In genomic region chr9:127161081-127161621, GRCh38 we compare ENCODE assay signal across 23 cellular contexts. TPM values are rescaled to one million over a fixed set of nuclear protein-coding genes. Genes with fewer than 3 reads are reported as not detected.
DNase-seq lines count a peak whose midpoint lies in the region; ATAC-seq, FAIRE-seq and TF ChIP-seq lines count a peak whose summit lies in the region.
"Had no signal": no experiment of that assay in that cellular context is flagged by ENCODE, and none has a peak within 500 bp of the region (broad histone marks: within the 10 kb centered on the region; RNA-seq: fewer than 3 reads in every experiment).

No MANE protein-coding gene starts in this region.

- H3K79me1 ChIP-seq in H9 (ENCODE audit: insufficient read depth, low read depth, low read length, poor library complexity, severe bottlenecking): no peaks in the 10 kb centered on the region

- H3K9me3 ChIP-seq in H9 (ENCODE audit: control insufficient read depth, low read depth, low read length): no peaks in the 10 kb centered on the region
- H3K9me3 ChIP-seq in kidney (ENCODE audit: control insufficient read depth in 1 of 2, low read length in 2 of 2): no peaks in the 10 kb centered on the region
- no peaks in the 10 kb centered on the region for H3K9me3 ChIP-seq in PC-3 (ENCODE audit: low read length)
- H3K9me3 ChIP-seq: HAP-1, neutrophil, suprapubic skin had no signal

- H3K9me2 ChIP-seq in PC-3 (replicated peaks; ENCODE audit: low read length): no peaks in the 10 kb centered on the region

- no peak overlapping the region for H2BK5ac ChIP-seq in H9 (ENCODE audit: insufficient read length, low read length)

- no peak overlapping the region for H3K4ac ChIP-seq in H9 (ENCODE audit: low read depth, low read length)

- no peak overlapping the region for H2AK5ac ChIP-seq in H9 (ENCODE audit: insufficient read length, low read length)

- H2BK120ac ChIP-seq in H9 (ENCODE audit: low read depth, low read length, poor library complexity, severe bottlenecking): no peak overlapping the region

- H3K4me2 ChIP-seq in H9 (ENCODE audit: insufficient read depth, insufficient read length, low read length): no peak overlapping the region
- H3K4me2 ChIP-seq in PC-3 (ENCODE audit: low read length): no peak overlapping the region

- no peak overlapping the region for H3T11ph ChIP-seq in H9 (ENCODE audit: low read length)

- H2BK12ac ChIP-seq in H9 (ENCODE audit: insufficient read length, low read depth, low read length): no peak overlapping the region

- peaks cover 19 to 20% of the 10 kb centered on the region in 2 experiments for H3K4me1 Mint-ChIP-seq in H9
- peaks cover 23% of the 10 kb centered on the region for H3K4me1 Mint-ChIP-seq in activated CD4-positive, alpha-beta memory T cell treated with anti-CD3 and anti-CD28 coated beads for 36 hours (ENCODE audit: low read depth)
- peaks cover 29% of the 10 kb centered on the region for H3K4me1 Mint-ChIP-seq in stimulated activated memory B cell treated with anti-CD40 and anti-IgM and Interleukin-4, amounts not matched to agents 10 μg/mL and 1 μg/mL and 100 μg/mL, for 72 hours

- BruUV-seq in PC-3 (replicated peaks; lab: Mats Ljungman, UMichigan): no TSS peak

- H2BK20ac ChIP-seq in H9 (ENCODE audit: low read depth, low read length, poor library complexity, severe bottlenecking): no peak overlapping the region

- DNase-seq in H9 (peak; percentile 18), kidney (peak; percentile 58), PC-3 (no peak), germinal center (ENCODE audit: low spot score) (no peak), NCI-H446 treated with DMSO at 0.1 percent for 48 hours (lab: John Stamatoyannopoulos, UW) (no peak), left cardiac atrium (no peak)
- peak; percentile 4 for DNase-seq in activated CD4-positive, alpha-beta memory T cell treated with anti-CD3 and anti-CD28 coated beads for 36 hours
- DNase-seq: activated naive CD4-positive, alpha-beta T cell; amygdala; NCI-H1092; NCI-H2029 treated with DMSO at 0.1 percent for 48 hours; NCI-H2227 treated with DMSO at 0.1 percent for 48 hours; NCI-H748 treated with DMSO at 0.1 percent for 48 hours; small intestine; WERI-Rb-1 had no signal

- H3K4me3 ChIP-seq in kidney (ENCODE audit: low read length in 2 of 2): no peak overlapping the region
- H3K4me3 ChIP-seq in PC-3 (ENCODE audit: low read length): no peak overlapping the region
- H3K4me3 ChIP-seq: cardiac muscle cell, HAP-1, suprapubic skin had no signal

- ATAC-seq in stimulated activated memory B cell treated with anti-CD40 and anti-IgM and Interleukin-4, amounts not matched to agents 10 μg/mL and 1 μg/mL and 100 μg/mL, for 72 hours: no peak
- no peak for ATAC-seq in PC-3
- no peak for ATAC-seq in left cardiac atrium

- POLR2A ChIA-PET in activated CD4-positive, alpha-beta memory T cell treated with anti-CD3 and anti-CD28 coated beads for 36 hours (lab: Charles Lee): no interaction called here
- POLR2A ChIA-PET in PC-3 (lab: Charles Lee; ENCODE audit: unreplicated experiment): no interaction called here

- H3K23me2 ChIP-seq in H9 (ENCODE audit: insufficient read length, low read depth, low read length, poor library complexity, severe bottlenecking): no peaks in the 10 kb centered on the region

- no peak overlapping the region for H3K56ac ChIP-seq in H9 (ENCODE audit: insufficient read length, low read depth, low read length)

- no peak overlapping the region for H4K5ac ChIP-seq in H9 (ENCODE audit: insufficient read length, low read depth, low read length)

- no peak overlapping the region for H3K23ac ChIP-seq in H9 (ENCODE audit: insufficient read length, low read depth, low read length)

- TF ChIP-seq CTCF in H9 (conservative IDR thresholded peaks at IDR 0.05): no peak
- no peak for TF ChIP-seq CTCF in kidney (IDR thresholded peaks at IDR 0.05; ENCODE audit: borderline replicate concordance, extremely low read depth, insufficient read depth)
- TF ChIP-seq CTCF in PC-3 (conservative IDR thresholded peaks at IDR 0.05; ENCODE audit: low read depth, low read length): no peak

- no peak overlapping the region for H4K8ac ChIP-seq in H9 (replicated peaks; ENCODE audit: insufficient read length, low read depth, low read length)

- H3K4me3 Mint-ChIP-seq in H9: no peak overlapping the region
- H3K4me3 Mint-ChIP-seq in activated CD4-positive, alpha-beta memory T cell treated with anti-CD3 and anti-CD28 coated beads for 36 hours: no peak overlapping the region
- no peak overlapping the region for H3K4me3 Mint-ChIP-seq in stimulated activated memory B cell treated with anti-CD40 and anti-IgM and Interleukin-4, amounts not matched to agents 10 μg/mL and 1 μg/mL and 100 μg/mL, for 72 hours

- peaks cover 2% of the 10 kb centered on the region; the same call in 1 of the 2 replicates for H3K4me1 ChIP-seq in H9 (ENCODE audit: insufficient read depth, low read length)
- H3K4me1 ChIP-seq in kidney (ENCODE audit: control insufficient read depth in 1 of 2, insufficient read depth in 1 of 2, low read depth in 1 of 2, low read length in 2 of 2): peaks cover 6 to 13% of the 10 kb centered on the region in 2 donors
- peaks cover 6% of the 10 kb centered on the region; the same call in 1 of the 2 replicates for H3K4me1 ChIP-seq in PC-3 (ENCODE audit: insufficient read depth, low read length)
- H3K4me1 ChIP-seq: HAP-1 had no signal

- no peaks in the 10 kb centered on the region for H3K27me3 ChIP-seq in H9 (ENCODE audit: insufficient read depth, low read length)
- no peaks in the 10 kb centered on the region for H3K27me3 ChIP-seq in PC-3 (ENCODE audit: low read length)
- H3K27me3 ChIP-seq: cardiac muscle cell, suprapubic skin had no signal

- WGBS in H9 (ENCODE audit: extremely low coverage, insufficient read length, low lambda C conversion rate): no CpG with 5 or more reads among the region's 9 CpGs

- no peaks in the 10 kb centered on the region for H3K36me3 ChIP-seq in kidney (ENCODE audit: control insufficient read depth in 1 of 2, insufficient read depth in 2 of 2, low read length in 2 of 2)
- no peaks in the 10 kb centered on the region for H3K36me3 ChIP-seq in PC-3 (ENCODE audit: low read depth, low read length)
- H3K36me3 ChIP-seq: cardiac muscle cell, HAP-1, neutrophil, suprapubic skin, WERI-Rb-1 had no signal

- H3K36me3 Mint-ChIP-seq in H9 (ENCODE audit: insufficient read depth in 1 of 3, low read depth in 3 of 3): no peaks in the 10 kb centered on the region
- no peaks in the 10 kb centered on the region for H3K36me3 Mint-ChIP-seq in activated CD4-positive, alpha-beta memory T cell treated with anti-CD3 and anti-CD28 coated beads for 36 hours
- no peaks in the 10 kb centered on the region for H3K36me3 Mint-ChIP-seq in stimulated activated memory B cell treated with anti-CD40 and anti-IgM and Interleukin-4, amounts not matched to agents 10 μg/mL and 1 μg/mL and 100 μg/mL, for 72 hours

- no peaks in the 10 kb centered on the region for H3F3A ChIP-seq in PC-3 (ENCODE audit: low read length, unreplicated experiment)

- intact Hi-C loops in activated CD4-positive, alpha-beta memory T cell treated with anti-CD3 and anti-CD28 coated beads for 36 hours (cut with micrococcal nuclease): no loop called here
- intact Hi-C loops in kidney (cut with DNase I): no loop called here
- intact Hi-C loops in PC-3 (cut with micrococcal nuclease): no loop called here
- intact Hi-C loops in left cardiac atrium (cut with DNase I): no loop called here

- H3K27me3 Mint-ChIP-seq in H9 (ENCODE audit: low read depth): no peaks in the 10 kb centered on the region
- peaks cover 1% of the 10 kb centered on the region for H3K27me3 Mint-ChIP-seq in activated CD4-positive, alpha-beta memory T cell treated with anti-CD3 and anti-CD28 coated beads for 36 hours
- no peaks in the 10 kb centered on the region for H3K27me3 Mint-ChIP-seq in stimulated activated memory B cell treated with anti-CD40 and anti-IgM and Interleukin-4, amounts not matched to agents 10 μg/mL and 1 μg/mL and 100 μg/mL, for 72 hours

- no peak overlapping the region for H2BK15ac ChIP-seq in H9 (ENCODE audit: low read depth, low read length)

- no peak overlapping the region; the same call in 1 of the 2 replicates for H3K14ac ChIP-seq in H9 (ENCODE audit: insufficient read depth, low read length)

- H4K20me1 ChIP-seq in H9 (ENCODE audit: control insufficient read depth, insufficient read depth, insufficient read length) (no peaks in the 10 kb centered on the region), PC-3 (ENCODE audit: low read length) (no peaks in the 10 kb centered on the region)

- H3K18ac ChIP-seq in H9 (ENCODE audit: insufficient read length, low read depth, low read length): no peak overlapping the region

- no peaks in the 10 kb centered on the region for H3K9me3 Mint-ChIP-seq in H9
- no peaks in the 10 kb centered on the region for H3K9me3 Mint-ChIP-seq in activated CD4-positive, alpha-beta memory T cell treated with anti-CD3 and anti-CD28 coated beads for 36 hours
- H3K9me3 Mint-ChIP-seq in stimulated activated memory B cell treated with anti-CD40 and anti-IgM and Interleukin-4, amounts not matched to agents 10 μg/mL and 1 μg/mL and 100 μg/mL, for 72 hours: no peaks in the 10 kb centered on the region

- CTCF ChIA-PET in activated CD4-positive, alpha-beta memory T cell treated with anti-CD3 and anti-CD28 coated beads for 36 hours (lab: Charles Lee): no interaction called here
- CTCF ChIA-PET in PC-3 (lab: Charles Lee): no interaction called here

- peak overlapping the region in 1 of 3 experiments; percentile 76; a peak in 1 of 7 replicates for H3K27ac Mint-ChIP-seq in H9
- H3K27ac Mint-ChIP-seq in activated CD4-positive, alpha-beta memory T cell treated with anti-CD3 and anti-CD28 coated beads for 36 hours: no peak overlapping the region
- H3K27ac Mint-ChIP-seq in stimulated activated memory B cell treated with anti-CD40 and anti-IgM and Interleukin-4, amounts not matched to agents 10 μg/mL and 1 μg/mL and 100 μg/mL, for 72 hours: peak overlapping the region; percentile 65

- H3K27ac ChIP-seq in H9 (ENCODE audit: insufficient read length, low read depth, low read length) (no peak overlapping the region), kidney (ENCODE audit: low read depth in 2 of 2, low read length in 2 of 2) (no peak overlapping the region), PC-3 (ENCODE audit: low read length) (no peak overlapping the region)
- H3K27ac ChIP-seq: C4-2B, cardiac muscle cell, neutrophil, suprapubic skin, WERI-Rb-1 had no signal

- H2AFZ ChIP-seq in H9 (ENCODE audit: low read length): no peak overlapping the region
- H2AFZ ChIP-seq in PC-3 (ENCODE audit: low read length): no peak overlapping the region

- H3K79me2 ChIP-seq in H9 (ENCODE audit: insufficient read depth, low read length): no peaks in the 10 kb centered on the region
- no peaks in the 10 kb centered on the region for H3K79me2 ChIP-seq in PC-3 (ENCODE audit: low read length)

- no peak overlapping the region for H3K9ac ChIP-seq in H9 (ENCODE audit: extremely low read depth, insufficient read length, low read length)
- no peak overlapping the region for H3K9ac ChIP-seq in kidney (ENCODE audit: low read length in 2 of 2)
- no peak overlapping the region for H3K9ac ChIP-seq in PC-3 (ENCODE audit: low read length)

- no peak for FAIRE-seq in kidney (lab: Jason Lieb, UNC)
- FAIRE-seq: D721Med, GM12891, small intestine had no signal

- H4K91ac ChIP-seq in H9 (ENCODE audit: insufficient read length, low read depth, low read length): no peak overlapping the region

RNA-seq across cellular contexts. Expression of gene ANGPTL2, which starts 38.7 kb away (rescaled TPM):
- 4.8 and 5.1 TPM in 2 replicates for total RNA-seq in H9 (2021)
- total RNA-seq in activated CD4-positive, alpha-beta memory T cell treated with anti-CD3 and anti-CD28 coated beads for 36 hours: not detected
- 12.4 TPM for total RNA-seq in kidney
- 4.3 TPM for polyA plus RNA-seq in kidney (ENCODE audit: insufficient read depth, low read depth, low replicate concordance)
- 0.07 and 0.75 TPM in 2 replicates for total RNA-seq in PC-3 (2014; rRNA removed)
- 10 to 100 TPM; 51.8 to 63.1 TPM for total RNA-seq in left cardiac atrium

Comparison
In these comparisons a context has a peak if more than half of its experiments do, and no peak if none do; other contexts are left out.
1. DNase-seq: peak in H9 (single experiment), activated CD4-positive, alpha-beta memory T cell treated with anti-CD3 and anti-CD28 coated beads for 36 hours (single experiment) and kidney (single experiment); none in PC-3 (single experiment), germinal center (single experiment), NCI-H446 treated with DMSO at 0.1 percent for 48 hours (single experiment) and left cardiac atrium (single experiment).